In the genomic region with DNA sequence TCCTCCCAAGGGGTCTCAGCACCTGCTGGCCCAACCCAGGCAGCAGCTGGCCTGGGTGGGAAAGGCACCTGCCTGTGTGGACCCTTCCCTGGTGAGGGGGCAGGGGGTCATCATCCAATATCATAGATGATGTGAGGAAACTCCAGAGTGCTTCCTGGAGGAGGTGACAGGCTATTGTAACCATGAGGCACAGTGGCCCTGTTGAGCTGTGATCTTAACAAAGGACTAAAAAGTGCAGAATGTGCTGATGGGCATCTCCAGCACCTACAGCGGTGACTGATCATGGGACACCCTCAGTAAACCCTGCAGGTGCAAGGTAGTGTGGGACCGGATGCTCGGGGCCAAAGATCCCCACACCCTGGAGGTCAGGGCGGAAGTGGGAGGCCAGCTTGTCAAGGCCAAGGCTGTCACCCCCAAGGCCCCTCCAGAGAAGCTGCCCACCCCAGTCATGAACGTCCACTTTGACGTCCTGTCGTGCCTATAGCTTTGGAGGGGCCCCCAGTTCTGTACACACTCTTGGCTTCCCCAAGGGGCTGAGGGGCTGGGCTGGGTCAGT, we compare ENCODE assay signal across 25 cellular contexts.
"Had no signal": no experiment of that assay in that cellular context is flagged by ENCODE, and none has a peak within 500 bp of the region (broad histone marks: within the 10 kb centered on the region; RNA-seq: fewer than 3 reads in every experiment).

No MANE protein-coding gene starts in this region.

- DNase-seq: activated CD4-positive, alpha-beta T cell treated with anti-CD3 and anti-CD28 coated beads for 48 hours; activated CD4-positive, alpha-beta T cell treated with anti-CD3 and anti-CD28 coated beads, Interleukin-2, amount 50 U/mL, for 48 hours; activated CD8-positive, alpha-beta memory T cell treated with anti-CD3 and anti-CD28 coated beads for 24 hours; activated effector memory CD4-positive, alpha-beta T cell treated with anti-CD3 and anti-CD28 coated beads, Interleukin-2, amount 50 U/mL, for 16 hours; activated naive CD4-positive, alpha-beta T cell treated with anti-CD3 and anti-CD28 coated beads, Interleukin-2, amount 10 ng/mL, durations not matched to agents 7 days and 5 days; activated naive CD8-positive, alpha-beta T cell treated with anti-CD3 and anti-CD28 coated beads, Interleukin-2, amount 10 ng/mL, durations not matched to agents 7 days and 5 days; central memory CD4-positive, alpha-beta T cell; left ventricle myocardium inferior; mesendoderm; natural killer cell; stimulated activated CD4-positive, alpha-beta T cell treated with anti-CD3 and anti-CD28 coated beads, Interleukin-12 subunit alpha, Interleukin-12 subunit beta, amount 100 ng/mL, for 4 hours; stimulated activated CD4-positive, alpha-beta T cell treated with anti-CD3 and anti-CD28 coated beads, Interleukin-4, amount 100 ng/mL, for 1 hour; stimulated activated naive CD8-positive, alpha-beta T cell treated with anti-CD3 and anti-CD28 coated beads, Interleukin-15, amount 100 ng/mL, for 72 hours; substantia nigra; T-helper 9 cell; thyroid gland; upper lobe of right lung; WERI-Rb-1 had no signal

- H3K4me3 ChIP-seq: left ventricle myocardium inferior, lung, ovary, skin epidermis, thyroid gland, upper lobe of right lung had no signal

- H3K9me3 ChIP-seq: left ventricle myocardium inferior, neutrophil, ovary, thyroid gland, upper lobe of right lung had no signal

- ATAC-seq: activated CD4-positive, CD25-positive, alpha-beta regulatory T cell treated with anti-CD3 and anti-CD28 coated beads, Interleukin-2, amount 50 U/mL, for 24 hours; natural killer cell; sciatic nerve; stimulated activated memory B cell treated with anti-CD40 and anti-IgM and Interleukin-4, amounts not matched to agents 10 μg/mL and 1 μg/mL and 100 μg/mL, for 72 hours; stimulated activated naive CD8-positive, alpha-beta T cell treated with anti-CD3 and anti-CD28 coated beads, Interleukin-15, amount 100 ng/mL, for 72 hours; upper lobe of right lung had no signal

- H3K27ac ChIP-seq: left ventricle myocardium inferior, neutrophil, ovary, skin epidermis, thyroid gland, upper lobe of right lung, WERI-Rb-1 had no signal

- H3K27me3 ChIP-seq: ovary had no signal

- H3K36me3 ChIP-seq: left ventricle myocardium inferior, neutrophil, ovary, thyroid gland, upper lobe of right lung, WERI-Rb-1 had no signal
